Comparison of ENCODE assay signal across 23 cellular contexts in the genomic region with DNA sequence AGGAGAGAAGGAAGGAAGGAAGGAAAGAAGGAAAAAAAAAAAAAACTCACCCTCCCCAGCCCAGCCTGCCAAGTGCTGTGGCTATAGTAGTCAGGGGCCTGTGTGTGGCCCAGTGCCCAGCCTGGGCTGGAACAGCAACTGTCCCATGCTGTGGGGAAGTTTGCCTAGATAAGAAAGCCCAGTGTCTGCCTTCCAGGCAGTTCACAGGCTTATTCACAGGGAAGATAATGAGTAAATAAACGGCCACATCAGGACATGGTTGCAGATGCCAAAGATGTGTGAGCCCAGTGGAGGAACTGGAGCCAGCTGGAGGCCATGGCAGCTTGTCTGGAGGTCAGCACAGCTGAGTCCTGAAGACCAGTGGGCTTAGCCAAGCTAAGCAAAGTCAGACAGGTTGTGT.
A peak's percentile ranks its signal among the peaks of the same experiment; 100 is the strongest.
DNase-seq lines count a peak whose midpoint lies in the region; ATAC-seq and TF ChIP-seq lines count a peak whose summit lies in the region.
"Had no signal": no experiment of that assay in that cellular context is flagged by ENCODE, and none has a peak within 500 bp of the region (broad histone marks: within the 10 kb centered on the region; RNA-seq: fewer than 3 reads in every experiment).

No MANE protein-coding gene starts in this region.

- ATAC-seq in body of pancreas, result peak; percentile 18
- peak; percentile 96 for ATAC-seq in left ventricle myocardium superior
- no peak for ATAC-seq in omental fat pad (ENCODE audit: low FRiP score)
- no peak for ATAC-seq in HG03097 (IDR thresholded peaks at IDR 0.05; ENCODE audit: low FRiP score, unreplicated experiment)
- ATAC-seq: activated T-helper 17 cell treated with anti-CD3 and anti-CD28 coated beads, Interleukin-2, amount 50 U/mL, for 72 hours; gastroesophageal sphincter; stimulated activated memory B cell treated with anti-CD40 and anti-IgM and Interleukin-4, amounts not matched to agents 10 μg/mL and 1 μg/mL and 100 μg/mL, for 72 hours had no signal

- H3K9me3 ChIP-seq in body of pancreas, result peaks cover 0 to 11% (median 0%) of the 10 kb centered on the region in 3 donors
- H3K9me3 ChIP-seq: BE2C, neutrophil had no signal

- intact Hi-C loops in body of pancreas (cut with DNase I), result no loop called here
- intact Hi-C loops in left ventricle myocardium superior (cut with micrococcal nuclease), result no loop called here
- intact Hi-C loops in posterior vena cava (cut with DNase I), result no loop called here

- H3K4me1 ChIP-seq in body of pancreas, result no peaks in the 10 kb centered on the region
- H3K4me1 ChIP-seq: BE2C, esophagus muscularis mucosa, gastroesophageal sphincter, Peyer's patch had no signal

- H3K36me3 ChIP-seq in body of pancreas (replicated peaks in 1 of 2; ENCODE audit: insufficient read depth in 1 of 2, low read depth in 2 of 2), result no peaks in the 10 kb centered on the region
- H3K36me3 ChIP-seq: BE2C, esophagus muscularis mucosa, gastroesophageal sphincter, neutrophil, Peyer's patch had no signal

- H3K4me3 ChIP-seq in LNCaP clone FGC (ENCODE audit: low read depth, low read length), result no peak overlapping the region
- H3K4me3 ChIP-seq in body of pancreas, result no peak overlapping the region
- H3K4me3 ChIP-seq: esophagus muscularis mucosa, gastroesophageal sphincter, Peyer's patch had no signal

- no peaks in the 10 kb centered on the region for H3K27me3 ChIP-seq in body of pancreas
- H3K27me3 ChIP-seq: BE2C, neutrophil, Peyer's patch had no signal

- TF ChIP-seq CTCF in LNCaP clone FGC (IDR thresholded peaks at IDR 0.05; ENCODE audit: control insufficient read depth, extremely low read depth, insufficient read depth) (no peak), body of pancreas (IDR thresholded peaks at IDR 0.05) (no peak), omental fat pad (IDR thresholded peaks at IDR 0.05) (no peak)

- H3K27ac ChIP-seq in body of pancreas, result no peak overlapping the region
- H3K27ac ChIP-seq: esophagus muscularis mucosa, gastroesophageal sphincter, neutrophil, Peyer's patch had no signal

- 7 to 10% methylated on average over 1 of the region's 1 CpG for WGBS in body of pancreas, 2 donors

- DNase-seq in LNCaP clone FGC (ENCODE audit: low read depth) (peak; percentile 7), body of pancreas (peak in 3 of 4 donors; percentile 19 to 53 (median 27)), left ventricle myocardium superior (peak; percentile 82), posterior vena cava (ENCODE audit: low spot score) (peak; percentile 88), kidney tubule cell (ENCODE audit: low spot score) (no peak), omental fat pad (ENCODE audit: low spot score) (no peak), GM19240 (ENCODE audit: insufficient read length, low spot score) (no peak)
- DNase-seq: activated B cell treated with CpG ODN at 0.5 μM for 24 hours; activated CD8-positive, alpha-beta memory T cell treated with anti-CD3 and anti-CD28 coated beads, Interleukin-2, amount 50 U/mL, for 4 hours; BE2C; effector memory CD4-positive, alpha-beta T cell; GDM1; Karpas-422; NCI-H1694 treated with DMSO at 0.1 percent for 48 hours; NCI-H526 treated with DMSO at 0.1 percent for 48 hours; Peyer's patch; stimulated activated CD4-positive, alpha-beta T cell treated with anti-CD3 and anti-CD28 coated beads, Interleukin-4, amount 100 ng/mL, for 1 hour had no signal

- TF ChIP-seq POLR2A in body of pancreas (IDR thresholded peaks at IDR 0.05), result no peak

Comparison
In these comparisons a context has a peak if more than half of its experiments do, and no peak if none do; other contexts are left out.
1. DNase-seq: peak in LNCaP clone FGC (single experiment), body of pancreas (3 of 4), left ventricle myocardium superior (single experiment) and posterior vena cava (single experiment); none in kidney tubule cell (single experiment), omental fat pad (single experiment) and GM19240 (single experiment).
2. ATAC-seq: peak in body of pancreas (single experiment) and left ventricle myocardium superior (single experiment); none in omental fat pad (single experiment) and HG03097 (single experiment).